Comparison of ENCODE assay signal across 30 cellular contexts in the genomic region with DNA sequence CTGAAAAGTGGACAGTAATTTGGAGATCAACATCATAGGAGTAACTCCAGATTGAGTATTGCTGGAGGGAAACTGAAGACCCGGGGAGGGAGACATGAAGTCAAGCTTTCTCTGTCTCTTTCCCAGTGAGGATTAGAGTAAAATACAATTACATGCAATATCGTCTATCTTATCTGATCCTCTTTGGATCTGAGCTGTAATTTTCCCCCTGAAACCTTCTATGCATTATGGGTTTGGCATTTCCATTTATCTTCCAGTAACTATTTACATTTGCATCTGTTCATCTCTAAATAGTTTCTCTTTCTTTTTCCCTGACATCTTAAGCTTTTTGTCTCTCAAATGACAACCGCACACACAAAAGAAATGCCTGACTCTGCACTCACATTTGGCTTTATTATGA.
DNase-seq lines count a peak whose midpoint lies in the region; ATAC-seq and TF ChIP-seq lines count a peak whose summit lies in the region.
"Had no signal": no experiment of that assay in that cellular context is flagged by ENCODE, and none has a peak within 500 bp of the region (broad histone marks: within the 10 kb centered on the region; RNA-seq: fewer than 3 reads in every experiment).

No MANE protein-coding gene starts in this region.

- peak overlapping the region; percentile 55 for H3K27ac ChIP-seq in hepatocyte
- H3K27ac ChIP-seq in mammary epithelial cell (ENCODE audit: insufficient read depth, low read depth, low read length): no peak overlapping the region
- H3K27ac ChIP-seq: C4-2B, neutrophil, prostate gland, sigmoid colon, transverse colon had no signal

- no TSS peak for BruUV-seq in mammary epithelial cell (replicated peaks; lab: Mats Ljungman, UMichigan)

- TF ChIP-seq CTCF in hepatocyte (IDR thresholded peaks at IDR 0.05; ENCODE audit: poor library complexity): no peak
- no peak for TF ChIP-seq CTCF in mammary epithelial cell (conservative IDR thresholded peaks at IDR 0.05 in 1 of 2, IDR thresholded peaks at IDR 0.05 in 1 of 2; ENCODE audit: extremely low read depth in 1 of 2, insufficient read depth in 1 of 2, low read depth in 1 of 2, low read length in 2 of 2)

- in situ Hi-C loops in mammary epithelial cell (cut with MboI; ENCODE audit: low sequenced_read_pairs in 2 of 2): no loop called here

- H3K4me2 ChIP-seq in hepatocyte: no peak overlapping the region
- H3K4me2 ChIP-seq in mammary epithelial cell (ENCODE audit: insufficient read depth, low read depth, low read length): no peak overlapping the region

- H3K9me3 Mint-ChIP-seq in activated naive CD4-positive, alpha-beta T cell treated with anti-CD3 and anti-CD28 coated beads, Interleukin-2, amount 50 U/mL, for 24 hours: no peaks in the 10 kb centered on the region
- H3K9me3 Mint-ChIP-seq in stimulated activated memory B cell treated with anti-CD40 and anti-IgM and Interleukin-4, amounts not matched to agents 10 μg/mL and 1 μg/mL and 100 μg/mL, for 72 hours: no peaks in the 10 kb centered on the region
- H3K9me3 Mint-ChIP-seq: H9 had no signal

- no peaks in the 10 kb centered on the region for H3K9me3 ChIP-seq in hepatocyte (ENCODE audit: low read depth)
- no peaks in the 10 kb centered on the region for H3K9me3 ChIP-seq in mammary epithelial cell (replicated peaks; ENCODE audit: insufficient read depth, low read length)
- H3K9me3 ChIP-seq: MG63, neutrophil, Peyer's patch, prostate gland, sigmoid colon, transverse colon had no signal

- ATAC-seq in stimulated activated memory B cell treated with anti-CD40 and anti-IgM and Interleukin-4, amounts not matched to agents 10 μg/mL and 1 μg/mL and 100 μg/mL, for 72 hours: no peak
- ATAC-seq: activated CD8-positive, alpha-beta T cell treated with anti-CD3 and anti-CD28 coated beads, Interleukin-2, amount 10 ng/mL, durations not matched to agents 7 days and 5 days had no signal

- no peaks in the 10 kb centered on the region for H3K9me2 ChIP-seq in hepatocyte (replicated peaks; ENCODE audit: insufficient read depth)

- no peaks in the 10 kb centered on the region for H3K36me3 Mint-ChIP-seq in activated naive CD4-positive, alpha-beta T cell treated with anti-CD3 and anti-CD28 coated beads, Interleukin-2, amount 50 U/mL, for 24 hours
- H3K36me3 Mint-ChIP-seq in stimulated activated memory B cell treated with anti-CD40 and anti-IgM and Interleukin-4, amounts not matched to agents 10 μg/mL and 1 μg/mL and 100 μg/mL, for 72 hours: no peaks in the 10 kb centered on the region

- no peak for DNase-seq in activated naive CD4-positive, alpha-beta T cell treated with Interleukin-2 at 50 U/mL for 16 hours
- DNase-seq in NCI-H82 (lab: John Stamatoyannopoulos, UW) (peak; percentile 28), hepatocyte (ENCODE audit: low spot score) (no peak), mammary epithelial cell (no peak)
- DNase-seq in stimulated activated CD8-positive, alpha-beta memory T cell treated with anti-CD3 and anti-CD28 coated beads, Interleukin-4, amount 100 ng/mL, for 48 hours: no peak
- no peak for DNase-seq in NK-92 treated with Interleukin-12 subunit alpha and Interleukin-12 subunit beta, amount 100 ng/mL, for 24 hours (lab: John Stamatoyannopoulos, UW)
- DNase-seq: activated CD4-positive, CD25-positive, alpha-beta regulatory T cell; activated CD8-positive, alpha-beta T cell treated with anti-CD3 and anti-CD28 coated beads, Interleukin-2, amount 10 ng/mL, durations not matched to agents 7 days and 5 days; caudate nucleus; cortex of kidney; DMS79 treated with DMSO at 0.1 percent for 48 hours; effector memory CD4-positive, alpha-beta T cell; GDM1; H9; KBM-7; MG63; NCI-H1105 treated with DMSO at 0.1 percent for 48 hours; NCI-H1930; NCI-H524 treated with DMSO at 0.1 percent for 48 hours; Peyer's patch; SHP77; sigmoid colon; stimulated activated CD4-positive, alpha-beta T cell treated with anti-CD3 and anti-CD28 coated beads, Interleukin-4, amount 100 ng/mL, for 24 hours; SW 1271; transverse colon had no signal

- CTCF ChIA-PET in mammary epithelial cell (lab: Charles Lee; ENCODE audit: low non-redundant PET): no interaction called here

- H3K79me2 ChIP-seq in hepatocyte (no peaks in the 10 kb centered on the region), mammary epithelial cell (ENCODE audit: insufficient read depth, low read length) (no peaks in the 10 kb centered on the region)

- H3K27ac Mint-ChIP-seq in activated naive CD4-positive, alpha-beta T cell treated with anti-CD3 and anti-CD28 coated beads, Interleukin-2, amount 50 U/mL, for 24 hours: peak overlapping the region; percentile 77
- H3K27ac Mint-ChIP-seq in stimulated activated memory B cell treated with anti-CD40 and anti-IgM and Interleukin-4, amounts not matched to agents 10 μg/mL and 1 μg/mL and 100 μg/mL, for 72 hours: peak overlapping the region; percentile 37
- H3K27ac Mint-ChIP-seq: activated CD8-positive, alpha-beta T cell treated with anti-CD3 and anti-CD28 coated beads, Interleukin-2, amount 10 ng/mL, durations not matched to agents 7 days and 5 days; H9 had no signal

- no peaks in the 10 kb centered on the region for H3K27me3 ChIP-seq in hepatocyte
- H3K27me3 ChIP-seq in mammary epithelial cell (ENCODE audit: insufficient read depth, low read length): no peaks in the 10 kb centered on the region
- H3K27me3 ChIP-seq: MG63, neutrophil, Peyer's patch, sigmoid colon, transverse colon had no signal

- no peak overlapping the region for H2AFZ ChIP-seq in hepatocyte
- H2AFZ ChIP-seq in mammary epithelial cell (ENCODE audit: low read depth, low read length): no peak overlapping the region

- H3K4me1 Mint-ChIP-seq in activated naive CD4-positive, alpha-beta T cell treated with anti-CD3 and anti-CD28 coated beads, Interleukin-2, amount 50 U/mL, for 24 hours: peaks cover 28% of the 10 kb centered on the region
- peaks cover 36% of the 10 kb centered on the region for H3K4me1 Mint-ChIP-seq in stimulated activated memory B cell treated with anti-CD40 and anti-IgM and Interleukin-4, amounts not matched to agents 10 μg/mL and 1 μg/mL and 100 μg/mL, for 72 hours

- no peak overlapping the region for H3K4me3 Mint-ChIP-seq in activated naive CD4-positive, alpha-beta T cell treated with anti-CD3 and anti-CD28 coated beads, Interleukin-2, amount 50 U/mL, for 24 hours
- no peak overlapping the region for H3K4me3 Mint-ChIP-seq in stimulated activated memory B cell treated with anti-CD40 and anti-IgM and Interleukin-4, amounts not matched to agents 10 μg/mL and 1 μg/mL and 100 μg/mL, for 72 hours
- H3K4me3 Mint-ChIP-seq: activated CD8-positive, alpha-beta T cell treated with anti-CD3 and anti-CD28 coated beads, Interleukin-2, amount 10 ng/mL, durations not matched to agents 7 days and 5 days; H9 had no signal

- no peak overlapping the region for H3K9ac ChIP-seq in mammary epithelial cell (ENCODE audit: insufficient read depth, low read length)

- no peaks in the 10 kb centered on the region for H3K27me3 Mint-ChIP-seq in activated naive CD4-positive, alpha-beta T cell treated with anti-CD3 and anti-CD28 coated beads, Interleukin-2, amount 50 U/mL, for 24 hours
- peaks cover 9% of the 10 kb centered on the region for H3K27me3 Mint-ChIP-seq in stimulated activated memory B cell treated with anti-CD40 and anti-IgM and Interleukin-4, amounts not matched to agents 10 μg/mL and 1 μg/mL and 100 μg/mL, for 72 hours

- H3K4me1 ChIP-seq in hepatocyte (ENCODE audit: insufficient read depth) (peaks cover 33% of the 10 kb centered on the region), mammary epithelial cell (ENCODE audit: insufficient read depth, low read length) (peaks cover 29% of the 10 kb centered on the region)
- H3K4me1 ChIP-seq: Peyer's patch, prostate gland, sigmoid colon, transverse colon had no signal

- H3K36me3 ChIP-seq in hepatocyte (replicated peaks; ENCODE audit: insufficient read depth, low read depth): no peaks in the 10 kb centered on the region
- no peaks in the 10 kb centered on the region for H3K36me3 ChIP-seq in mammary epithelial cell (ENCODE audit: insufficient read depth, low read length)
- H3K36me3 ChIP-seq: MG63, neutrophil, Peyer's patch, prostate gland, sigmoid colon, transverse colon had no signal

- 74% methylated on average over 3 of the region's 3 CpGs for WGBS in hepatocyte (ENCODE audit: low lambda C conversion rate, missing lambda C conversion rate)
- WGBS in mammary epithelial cell (ENCODE audit: low coverage, missing lambda C conversion rate): 90% methylated on average over 3 of the region's 3 CpGs

- intact Hi-C loops in mammary epithelial cell (cut with micrococcal nuclease): no loop called here

- H3K4me3 ChIP-seq in hepatocyte (no peak overlapping the region), mammary epithelial cell (replicated peaks in 1 of 3; ENCODE audit: insufficient read depth in 1 of 3, low read depth in 2 of 3, low read length in 3 of 3) (no peak overlapping the region)
- H3K4me3 ChIP-seq: MG63, Peyer's patch, prostate gland, sigmoid colon, transverse colon had no signal

- dilution Hi-C loops in mammary epithelial cell (cut with HindIII; ENCODE audit: low sequenced_read_pairs): no loop called here

- no peaks in the 10 kb centered on the region for H4K20me1 ChIP-seq in hepatocyte (ENCODE audit: insufficient read depth, poor library complexity, severe bottlenecking)
- H4K20me1 ChIP-seq in mammary epithelial cell (ENCODE audit: insufficient read depth, low read length): no peaks in the 10 kb centered on the region
